In the genomic region with DNA sequence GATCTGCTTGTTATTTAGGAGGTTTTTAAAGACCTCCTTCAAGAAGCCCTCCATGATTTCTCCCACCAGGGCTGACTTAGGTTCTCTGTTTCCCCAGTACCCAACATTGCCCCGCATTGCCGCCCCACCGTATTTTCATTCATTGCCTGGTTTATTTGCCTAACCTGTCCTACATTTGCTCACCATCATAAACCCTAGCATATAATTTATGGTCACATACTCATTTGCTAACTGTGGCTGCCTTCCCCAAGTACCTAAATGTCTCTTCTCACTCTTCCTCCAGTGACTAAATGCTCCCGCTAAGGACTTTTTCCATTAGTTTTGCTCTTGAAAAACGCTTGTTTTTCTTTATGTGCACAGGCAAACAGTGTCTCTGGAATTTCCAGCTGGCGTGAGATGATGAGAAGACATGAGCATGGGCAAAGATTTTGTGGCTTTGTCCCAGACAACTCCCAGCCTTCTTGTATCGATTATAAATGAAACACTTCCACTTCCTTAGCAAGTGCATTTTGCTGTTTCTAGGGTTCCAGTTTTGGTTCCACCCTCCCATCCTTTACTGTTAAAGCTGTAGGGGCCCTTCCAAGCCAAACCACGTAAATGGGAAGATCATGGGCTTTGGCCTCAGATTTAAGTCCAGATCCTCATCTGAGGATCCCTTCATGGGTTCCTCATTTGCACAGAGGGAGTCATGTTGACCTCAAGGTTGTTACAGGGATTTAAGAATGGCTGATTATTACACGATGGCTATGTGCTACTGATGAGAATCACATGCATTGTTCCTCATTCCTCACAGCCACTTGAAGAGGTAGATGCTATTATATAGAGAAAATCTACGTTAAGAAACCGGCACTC, we compare ENCODE assay signal across 23 cellular contexts. TPM values are rescaled to one million over a fixed set of nuclear protein-coding genes. Genes with fewer than 3 reads are reported as not detected.
DNase-seq lines count a peak whose midpoint lies in the region; ATAC-seq and TF ChIP-seq lines count a peak whose summit lies in the region.
"Had no signal": no experiment of that assay in that cellular context is flagged by ENCODE, and none has a peak within 500 bp of the region (broad histone marks: within the 10 kb centered on the region; RNA-seq: fewer than 3 reads in every experiment).

No MANE protein-coding gene starts in this region.

- H4K8ac ChIP-seq in H9 (replicated peaks; ENCODE audit: insufficient read length, low read depth, low read length): no peak overlapping the region

- H3T11ph ChIP-seq in H9 (ENCODE audit: low read length): no peak overlapping the region

- H4K5ac ChIP-seq in H9 (ENCODE audit: insufficient read length, low read depth, low read length): no peak overlapping the region

- H2AK5ac ChIP-seq in H9 (ENCODE audit: insufficient read length, low read length): no peak overlapping the region

- no peak overlapping the region for H3K9ac ChIP-seq in H9 (ENCODE audit: extremely low read depth, insufficient read length, low read length)

- peak overlapping the region in 2 of 3 experiments; percentile 55 to 73; a peak in 3 of 7 replicates for H3K27ac Mint-ChIP-seq in H9
- H3K27ac Mint-ChIP-seq in activated T-helper 17 cell treated with anti-CD3 and anti-CD28 coated beads, Interleukin-2, amount 50 U/mL, for 72 hours: no peak overlapping the region
- peak overlapping the region; percentile 13 for H3K27ac Mint-ChIP-seq in mesothelial cell of epicardium

- H3K9me3 Mint-ChIP-seq in H9 (no peaks in the 10 kb centered on the region), mesothelial cell of epicardium (no peaks in the 10 kb centered on the region)
- no peaks in the 10 kb centered on the region for H3K9me3 Mint-ChIP-seq in activated T-helper 17 cell treated with anti-CD3 and anti-CD28 coated beads, Interleukin-2, amount 50 U/mL, for 72 hours

- no peaks in the 10 kb centered on the region for H3K9me3 ChIP-seq in H9 (ENCODE audit: control insufficient read depth, low read depth, low read length)
- H3K9me3 ChIP-seq: ovary, transverse colon had no signal

- no peak overlapping the region for H3K4me3 ChIP-seq in AG10803 (ENCODE audit: low read length)
- H3K4me3 ChIP-seq: hepatocyte, lung, ovary, transverse colon had no signal

- TF ChIP-seq CTCF in AG10803 (conservative IDR thresholded peaks at IDR 0.05; ENCODE audit: low read length) (no peak), H9 (conservative IDR thresholded peaks at IDR 0.05) (no peak), mesothelial cell of epicardium (IDR thresholded peaks at IDR 0.05; ENCODE audit: unreplicated experiment) (no peak)

- H2AFZ ChIP-seq in H9 (ENCODE audit: low read length): no peak overlapping the region
- H2AFZ ChIP-seq: hepatocyte had no signal

- no peak overlapping the region for H3K4me2 ChIP-seq in H9 (ENCODE audit: insufficient read depth, insufficient read length, low read length)
- H3K4me2 ChIP-seq: hepatocyte had no signal

- H3K27me3 Mint-ChIP-seq in H9 (ENCODE audit: low read depth): no peaks in the 10 kb centered on the region
- no peaks in the 10 kb centered on the region for H3K27me3 Mint-ChIP-seq in activated T-helper 17 cell treated with anti-CD3 and anti-CD28 coated beads, Interleukin-2, amount 50 U/mL, for 72 hours
- no peaks in the 10 kb centered on the region for H3K27me3 Mint-ChIP-seq in mesothelial cell of epicardium (ENCODE audit: low read depth)

- H3K18ac ChIP-seq in H9 (ENCODE audit: insufficient read length, low read depth, low read length): no peak overlapping the region

- H4K91ac ChIP-seq in H9 (ENCODE audit: insufficient read length, low read depth, low read length): no peak overlapping the region

- H2BK120ac ChIP-seq in H9 (ENCODE audit: low read depth, low read length, poor library complexity, severe bottlenecking): no peak overlapping the region

- no peak overlapping the region for H3K27ac ChIP-seq in H9 (ENCODE audit: insufficient read length, low read depth, low read length)
- H3K27ac ChIP-seq: hepatocyte, ovary, transverse colon had no signal

- no peak overlapping the region for H2BK12ac ChIP-seq in H9 (ENCODE audit: insufficient read length, low read depth, low read length)

- ATAC-seq in activated T-helper 17 cell treated with anti-CD3 and anti-CD28 coated beads, Interleukin-2, amount 50 U/mL, for 72 hours (replicated peaks): peak; percentile 35
- ATAC-seq in GM19455 (IDR thresholded peaks at IDR 0.05; ENCODE audit: unreplicated experiment) (no peak), HG02588 (IDR thresholded peaks at IDR 0.05; ENCODE audit: unreplicated experiment) (no peak)
- ATAC-seq: sciatic nerve, SK-N-SH treated with all-trans-retinoic acid at 6 μM for 48 hours had no signal

- H2BK5ac ChIP-seq in H9 (ENCODE audit: insufficient read length, low read length): no peak overlapping the region

- no peaks in the 10 kb centered on the region for H3K79me1 ChIP-seq in H9 (ENCODE audit: insufficient read depth, low read depth, low read length, poor library complexity, severe bottlenecking)

- H2BK20ac ChIP-seq in H9 (ENCODE audit: low read depth, low read length, poor library complexity, severe bottlenecking): no peak overlapping the region

- no peak overlapping the region for H3K14ac ChIP-seq in H9 (ENCODE audit: insufficient read depth, low read length)

- no peak overlapping the region for H3K56ac ChIP-seq in H9 (ENCODE audit: insufficient read length, low read depth, low read length)

- H4K20me1 ChIP-seq in H9 (ENCODE audit: control insufficient read depth, insufficient read depth, insufficient read length): no peaks in the 10 kb centered on the region

- peaks cover 4% of the 10 kb centered on the region; the same call in 1 of the 2 replicates for H3K4me1 ChIP-seq in H9 (ENCODE audit: insufficient read depth, low read length)

- no peak overlapping the region for H3K23ac ChIP-seq in H9 (ENCODE audit: insufficient read length, low read depth, low read length)

- no peak overlapping the region for H2BK15ac ChIP-seq in H9 (ENCODE audit: low read depth, low read length)

- H3K4me1 Mint-ChIP-seq in H9 (peaks cover 22 to 26% of the 10 kb centered on the region in 2 experiments), mesothelial cell of epicardium (peaks cover 14% of the 10 kb centered on the region)
- peaks cover 7% of the 10 kb centered on the region for H3K4me1 Mint-ChIP-seq in activated T-helper 17 cell treated with anti-CD3 and anti-CD28 coated beads, Interleukin-2, amount 50 U/mL, for 72 hours

- H3K4me3 Mint-ChIP-seq in H9: no peak overlapping the region
- no peak overlapping the region for H3K4me3 Mint-ChIP-seq in activated T-helper 17 cell treated with anti-CD3 and anti-CD28 coated beads, Interleukin-2, amount 50 U/mL, for 72 hours
- H3K4me3 Mint-ChIP-seq in mesothelial cell of epicardium: no peak overlapping the region

- H3K27me3 ChIP-seq in H9 (ENCODE audit: insufficient read depth, low read length): no peaks in the 10 kb centered on the region
- H3K27me3 ChIP-seq: hepatocyte, ovary, transverse colon had no signal

- H3K23me2 ChIP-seq in H9 (ENCODE audit: insufficient read length, low read depth, low read length, poor library complexity, severe bottlenecking): no peaks in the 10 kb centered on the region

- DNase-seq in AG10803 (ENCODE audit: low read depth) (peak; percentile 75), H9 (no peak), mesothelial cell of epicardium (ENCODE audit: low spot score in 2 of 2, unreplicated experiment in 2 of 2) (no peak), HuH-7 (ENCODE audit: low spot score) (no peak)
- DNase-seq in effector CD8-positive, alpha-beta T cell (lab: John Stamatoyannopoulos, UW): no peak
- DNase-seq: activated CD4-positive, alpha-beta T cell treated with anti-CD3 and anti-CD28 coated beads for 1 hour; cortex of kidney; Kasumi-1; NCI-H1417; NCI-H2171 treated with DMSO at 0.1 percent for 48 hours; NCI-H774; ovary; stimulated activated naive CD4-positive, alpha-beta T cell treated with Interleukin-2 at 50 U/mL for 16 hours; T1000; transverse colon had no signal

- H3K4ac ChIP-seq in H9 (ENCODE audit: low read depth, low read length): no peak overlapping the region

- H3K79me2 ChIP-seq in H9 (ENCODE audit: insufficient read depth, low read length): no peaks in the 10 kb centered on the region
- H3K79me2 ChIP-seq: hepatocyte had no signal

- H3K36me3 Mint-ChIP-seq in H9 (ENCODE audit: insufficient read depth in 1 of 3, low read depth in 3 of 3): peaks cover 7 to 19% (median 8%) of the 10 kb centered on the region in 3 experiments; a peak in 5 of 7 replicates
- H3K36me3 Mint-ChIP-seq in activated T-helper 17 cell treated with anti-CD3 and anti-CD28 coated beads, Interleukin-2, amount 50 U/mL, for 72 hours (ENCODE audit: low read depth): peaks cover 41% of the 10 kb centered on the region
- H3K36me3 Mint-ChIP-seq in mesothelial cell of epicardium: peaks cover 17% of the 10 kb centered on the region

- no CpG with 5 or more reads among the region's 11 CpGs for WGBS in H9 (ENCODE audit: extremely low coverage, insufficient read length, low lambda C conversion rate)

RNA-seq across cellular contexts. Expression of a gene that starts 21.0 kb away (rescaled TPM):
- 33.8 and 37.6 TPM in 2 replicates for total RNA-seq in H9 (2021)
- 1 to 10 TPM; 1.6 to 2.0 TPM for total RNA-seq in activated T-helper 17 cell treated with anti-CD3 and anti-CD28 coated beads, Interleukin-2, amount 50 U/mL, for 72 hours
- 49.8 to 52.3 TPM (median 51.6 TPM) in 3 replicates for total RNA-seq in mesothelial cell of epicardium

RNA-seq across cellular contexts. Expression of a gene that starts 52.5 kb away (rescaled TPM):
- total RNA-seq in H9 (2021) (not detected in 2 replicates), mesothelial cell of epicardium (2.6 to 3.7 TPM (median 3.4 TPM) in 3 replicates)
- not detected for total RNA-seq in activated T-helper 17 cell treated with anti-CD3 and anti-CD28 coated beads, Interleukin-2, amount 50 U/mL, for 72 hours
- total RNA-seq: HT-29 had no signal

Comparison
In these comparisons a context has a peak if more than half of its experiments do, and no peak if none do; other contexts are left out.
1. RNA of a gene that starts 21.0 kb away (total RNA-seq): 49.8 to 52.3 TPM in mesothelial cell of epicardium and 33.8 to 37.6 TPM in H9; 1.6 to 2.0 TPM in activated T-helper 17 cell treated with anti-CD3 and anti-CD28 coated beads, Interleukin-2, amount 50 U/mL, for 72 hours; every median in the first group is over 10 times any median in the second.